8 cellular contexts compared by ENCODE assay signal in genomic region chr4:139301821-139302611, GRCh38. TPM values are rescaled to one million over a fixed set of nuclear protein-coding genes. Genes with fewer than 3 reads are reported as not detected.
DNase-seq lines count a peak whose midpoint lies in the region; ATAC-seq and TF ChIP-seq lines count a peak whose summit lies in the region.

TSS of gene NDUFC1 (minus strand) at chr4:139302477. CDS start at chr4:139295798, 6,679 bp downstream.

- no peaks in the 10 kb centered on the region for H3K27me3 Mint-ChIP-seq in CD8-positive, alpha-beta T cell (ENCODE audit: low read depth)
- no peaks in the 10 kb centered on the region for H3K27me3 Mint-ChIP-seq in activated T-helper 1 cell treated with anti-CD3 and anti-CD28 coated beads, Interleukin-12 subunit alpha, Interleukin-12 subunit beta, Interleukin-2, Interleukin-4 antibody, amounts not matched to agents 30 ng/mL and 10 ng/mL and 1 ng/mL, durations not matched to agents 14 hours and 24 hours and 36 hours (ENCODE audit: insufficient read depth)

- no peaks in the 10 kb centered on the region for H3F3A ChIP-seq in neural cell (ENCODE audit: insufficient read depth, low read length, poor library complexity, severe bottlenecking)

- 0 to 1% methylated on average over 14 to 46 of the region's 46 CpGs for WGBS in testis, 2 donors

- TF ChIP-seq RAD21 in neural cell (conservative IDR thresholded peaks at IDR 0.05): no peak

- no peak for TF ChIP-seq EP300 in neural cell (conservative IDR thresholded peaks at IDR 0.05; ENCODE audit: poor library complexity, severe bottlenecking)

- H3K9ac ChIP-seq in neural cell (ENCODE audit: low read length): peak within 1 kb of the TSS; percentile 98

- peak within 1 kb of the TSS; percentile 98 for H2AFZ ChIP-seq in neural cell (ENCODE audit: low read depth, low read length)

- peak; percentile 30 to 75 (median 59) for DNase-seq in CD8-positive, alpha-beta T cell
- peak; percentile 69 to 77 (median 74) for DNase-seq in Peyer's patch
- DNase-seq in activated T-helper 1 cell treated with anti-CD3 and anti-CD28 coated beads, Interleukin-12 subunit alpha, Interleukin-12 subunit beta, Interleukin-2, Interleukin-4 antibody, amounts not matched to agents 30 ng/mL and 10 ng/mL and 1 ng/mL, durations not matched to agents 14 hours and 24 hours and 36 hours (ENCODE audit: low spot score): peak; percentile 61
- DNase-seq in fibroblast of peridontal ligament (ENCODE audit: extremely low read depth): peak; percentile 44
- DNase-seq in testis: peak; percentile 79

- peak; percentile 50 for TF ChIP-seq CTCF in CD8-positive, alpha-beta T cell (IDR thresholded peaks at IDR 0.05)
- TF ChIP-seq CTCF in Peyer's patch (IDR thresholded peaks at IDR 0.05) (peak in 4 of 6 experiments; percentile 27 to 31 (median 30)), neural cell (IDR thresholded peaks at IDR 0.05; ENCODE audit: poor library complexity, severe bottlenecking) (peak; percentile 51), testis (IDR thresholded peaks at IDR 0.05) (peak in 1 of 3 experiments; percentile 12)

- peaks cover 65% of the 10 kb centered on the region for H3K4me1 Mint-ChIP-seq in CD8-positive, alpha-beta T cell (ENCODE audit: low read depth)
- H3K4me1 Mint-ChIP-seq in activated T-helper 1 cell treated with anti-CD3 and anti-CD28 coated beads, Interleukin-12 subunit alpha, Interleukin-12 subunit beta, Interleukin-2, Interleukin-4 antibody, amounts not matched to agents 30 ng/mL and 10 ng/mL and 1 ng/mL, durations not matched to agents 14 hours and 24 hours and 36 hours (ENCODE audit: low read depth): peaks cover 69% of the 10 kb centered on the region

- no peaks in the 10 kb centered on the region for H3K27me3 ChIP-seq in CD8-positive, alpha-beta T cell (ENCODE audit: insufficient read depth, low read length)
- H3K27me3 ChIP-seq in Peyer's patch (no peaks in the 10 kb centered on the region), neural cell (ENCODE audit: insufficient read depth, low read depth, low read length) (no peaks in the 10 kb centered on the region), testis (no peaks in the 10 kb centered on the region)

- intact Hi-C loops in CD8-positive, alpha-beta T cell (cut with DNase I, micrococcal nuclease): loop anchor here (1.0 to 5.0 kb wide), 7 partner anchors 125 to 850 kb away; partner anchors contain the start of genes NOCT (in 2 of the 2), SETD7 (in 2 of the 2), ELF2 (in 1 of the 2) and MAML3 (in 1 of the 2)
- intact Hi-C loops in activated T-helper 1 cell treated with anti-CD3 and anti-CD28 coated beads, Interleukin-12 subunit alpha, Interleukin-12 subunit beta, Interleukin-2, Interleukin-4 antibody, amounts not matched to agents 30 ng/mL and 10 ng/mL and 1 ng/mL, durations not matched to agents 14 hours and 24 hours and 36 hours (cut with micrococcal nuclease): loop anchor here (1.0 to 5.0 kb wide), 10 partner anchors 29 to 287 kb away; partner anchors contain the start of genes NOCT and RAB33B
- intact Hi-C loops in testis (cut with DNase I; ENCODE audit: low total_unique reads): no loop called here

- peak within 1 kb of the TSS; percentile 90 for H3K4me3 ChIP-seq in CD8-positive, alpha-beta T cell (ENCODE audit: low read depth, low read length)
- H3K4me3 ChIP-seq in Peyer's patch: peak within 1 kb of the TSS; percentile 82 to 99 (median 92)
- peak within 1 kb of the TSS; percentile 98 for H3K4me3 ChIP-seq in neural cell (ENCODE audit: low read length)
- peak within 1 kb of the TSS; percentile 87 to 98 for H3K4me3 ChIP-seq in testis

- TF ChIP-seq POLR2A in Peyer's patch (IDR thresholded peaks at IDR 0.05) (no peak), testis (IDR thresholded peaks at IDR 0.05) (no peak)

- H3K4me1 ChIP-seq in CD8-positive, alpha-beta T cell (ENCODE audit: insufficient read depth, low read length): peaks cover 33% of the 10 kb centered on the region
- H3K4me1 ChIP-seq in Peyer's patch (peaks cover 0 to 11% (median 0%) of the 10 kb centered on the region in 4 donors), testis (peaks cover 18% of the 10 kb centered on the region)

- no peaks in the 10 kb centered on the region for H4K20me1 ChIP-seq in neural cell (ENCODE audit: insufficient read depth)

- H3K9me3 ChIP-seq in CD8-positive, alpha-beta T cell (ENCODE audit: low read length): no peaks in the 10 kb centered on the region
- H3K9me3 ChIP-seq in Peyer's patch (no peaks in the 10 kb centered on the region), neural cell (ENCODE audit: low read length) (peaks cover 5% of the 10 kb centered on the region), testis (no peaks in the 10 kb centered on the region)

- CTCF ChIA-PET in CD8-positive, alpha-beta T cell (lab: Charles Lee): interaction anchor here (0.6 to 3.3 kb wide), 6 partner anchors 10 to 272 kb away, joined by 3 to 12 read pairs (median 5); no protein-coding TSS in a partner anchor

- H3K9me3 Mint-ChIP-seq in CD8-positive, alpha-beta T cell: peaks cover 2% of the 10 kb centered on the region
- H3K9me3 Mint-ChIP-seq in activated T-helper 1 cell treated with anti-CD3 and anti-CD28 coated beads, Interleukin-12 subunit alpha, Interleukin-12 subunit beta, Interleukin-2, Interleukin-4 antibody, amounts not matched to agents 30 ng/mL and 10 ng/mL and 1 ng/mL, durations not matched to agents 14 hours and 24 hours and 36 hours: peaks cover 4% of the 10 kb centered on the region

- peak within 1 kb of the TSS; percentile 96 for H3K4me2 ChIP-seq in neural cell (ENCODE audit: low read length)

- H3K27ac ChIP-seq in CD8-positive, alpha-beta T cell (ENCODE audit: low read depth, low read length): peak within 1 kb of the TSS; percentile 75
- H3K27ac ChIP-seq in Peyer's patch (peak within 1 kb of the TSS; percentile 90 to 96 (median 93)), neural cell (ENCODE audit: low read length) (peak within 1 kb of the TSS; percentile 93), testis (peak within 1 kb of the TSS; percentile 93)

- no peaks in the 10 kb centered on the region for H3K36me3 ChIP-seq in CD8-positive, alpha-beta T cell (ENCODE audit: insufficient read depth, low read length)
- H3K36me3 ChIP-seq in Peyer's patch: peaks cover 0 to 9% (median 0%) of the 10 kb centered on the region in 3 donors
- no peaks in the 10 kb centered on the region for H3K36me3 ChIP-seq in neural cell (ENCODE audit: insufficient read depth, low read length)
- no peaks in the 10 kb centered on the region for H3K36me3 ChIP-seq in testis (ENCODE audit: low read depth, missing control alignments)

- peaks cover 58% of the 10 kb centered on the region for H3K79me2 ChIP-seq in neural cell (replicated peaks; ENCODE audit: insufficient read depth, low read length)

- peak within 1 kb of the TSS; percentile 99 for H3K4me3 Mint-ChIP-seq in CD8-positive, alpha-beta T cell
- H3K4me3 Mint-ChIP-seq in activated T-helper 1 cell treated with anti-CD3 and anti-CD28 coated beads, Interleukin-12 subunit alpha, Interleukin-12 subunit beta, Interleukin-2, Interleukin-4 antibody, amounts not matched to agents 30 ng/mL and 10 ng/mL and 1 ng/mL, durations not matched to agents 14 hours and 24 hours and 36 hours: peak within 1 kb of the TSS; percentile 95

- peak within 1 kb of the TSS; percentile 98 for H3K27ac Mint-ChIP-seq in CD8-positive, alpha-beta T cell
- peak within 1 kb of the TSS; percentile 97 for H3K27ac Mint-ChIP-seq in activated T-helper 1 cell treated with anti-CD3 and anti-CD28 coated beads, Interleukin-12 subunit alpha, Interleukin-12 subunit beta, Interleukin-2, Interleukin-4 antibody, amounts not matched to agents 30 ng/mL and 10 ng/mL and 1 ng/mL, durations not matched to agents 14 hours and 24 hours and 36 hours

- H3K9me2 ChIP-seq in neural cell (ENCODE audit: insufficient read depth, low read length): no peaks in the 10 kb centered on the region

- peak; percentile 40 for ATAC-seq in CD8-positive, alpha-beta T cell
- ATAC-seq in GM19438 (IDR thresholded peaks at IDR 0.05; ENCODE audit: low read depth, unreplicated experiment) (peak; percentile 29), HG03571 (IDR thresholded peaks at IDR 0.05; ENCODE audit: unreplicated experiment) (peak; percentile 37)

- peaks cover 45% of the 10 kb centered on the region for H3K36me3 Mint-ChIP-seq in CD8-positive, alpha-beta T cell
- H3K36me3 Mint-ChIP-seq in activated T-helper 1 cell treated with anti-CD3 and anti-CD28 coated beads, Interleukin-12 subunit alpha, Interleukin-12 subunit beta, Interleukin-2, Interleukin-4 antibody, amounts not matched to agents 30 ng/mL and 10 ng/mL and 1 ng/mL, durations not matched to agents 14 hours and 24 hours and 36 hours (ENCODE audit: low read depth): peaks cover 28% of the 10 kb centered on the region

- POLR2A ChIA-PET in CD8-positive, alpha-beta T cell (lab: Charles Lee): interaction anchor here (0.7 to 3.5 kb wide), 11 partner anchors 10 to 287 kb away, joined by 3 to 34 read pairs (median 5); partner anchors contain the start of genes ELF2 and NOCT

TF ChIP-seq in neural cell, 6 proteins besides CTCF, POLR2A, EP300 and RAD21 (continues in another document):
- TF ChIP-seq MXI1 (conservative IDR thresholded peaks at IDR 0.05; ENCODE audit: poor library complexity, severe bottlenecking) (no peak), SMC3 (conservative IDR thresholded peaks at IDR 0.05; ENCODE audit: poor library complexity) (peak; percentile 11), TAF1 (IDR thresholded peaks at IDR 0.05; ENCODE audit: low read depth) (no peak), POLR2AphosphoS5 (IDR thresholded peaks at IDR 0.05) (peak; percentile 42)

RNA-seq across cellular contexts. Expression of gene NDUFC1, which starts in this region (rescaled TPM):
- 10 to 100 TPM; 25.5 to 26.5 TPM for total RNA-seq in CD8-positive, alpha-beta T cell
- 10 to 100 TPM; 20.6 to 75.8 (median 53.9) TPM for total RNA-seq in Peyer's patch
- total RNA-seq in activated T-helper 1 cell treated with anti-CD3 and anti-CD28 coated beads, Interleukin-12 subunit alpha, Interleukin-12 subunit beta, Interleukin-2, Interleukin-4 antibody, amounts not matched to agents 30 ng/mL and 10 ng/mL and 1 ng/mL, durations not matched to agents 14 hours and 24 hours and 36 hours: 53.1 and 54.5 TPM in 2 replicates
- 102 and 103 TPM in 2 replicates for polyA plus RNA-seq in neural cell
- polyA minus RNA-seq in neural cell: 23.1 and 28.9 TPM in 2 replicates
- total RNA-seq in testis: 100 to 1,000 TPM; 121 to 127 TPM
- 201 TPM for polyA plus RNA-seq in testis (ENCODE audit: insufficient read depth, low read depth, low replicate concordance)

Comparison
In these comparisons a context has a peak if more than half of its experiments do, and no peak if none do; other contexts are left out.
1. Peak in every context shown above with its lines: DNase-seq, ATAC-seq, H3K4me3 ChIP-seq and H3K27ac ChIP-seq.